ENCODE assay signal across 1 cellular context in the genomic region with DNA sequence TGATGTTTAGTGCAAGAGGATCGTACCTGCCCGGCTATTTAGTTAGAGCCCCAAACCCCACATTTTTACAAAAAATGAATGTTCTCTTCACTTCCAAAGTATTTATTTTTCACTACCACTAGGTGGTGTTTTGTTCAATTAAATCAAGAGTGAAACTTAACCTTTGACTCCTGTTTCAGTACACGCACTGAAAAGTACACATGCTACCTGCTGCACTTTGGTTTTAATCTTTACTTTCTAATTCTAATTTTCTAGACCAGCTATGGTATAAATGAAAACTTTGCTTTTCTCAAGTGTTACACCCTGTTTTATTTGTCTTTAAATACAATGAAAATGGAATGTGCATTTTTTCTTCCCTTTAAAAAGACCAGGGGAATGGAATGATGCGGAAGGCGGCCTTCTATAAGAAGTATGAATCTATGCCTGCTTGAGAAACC.
TF ChIP-seq lines count a peak whose summit lies in the region.

No MANE protein-coding gene starts in this region.

TF ChIP-seq in SK-N-SH treated with all-trans-retinoic acid at 6 μM for 48 hours, 23 proteins besides CTCF, POLR2A, EP300 and RAD21 (continued from another document):
- TF ChIP-seq, protein P1, sequence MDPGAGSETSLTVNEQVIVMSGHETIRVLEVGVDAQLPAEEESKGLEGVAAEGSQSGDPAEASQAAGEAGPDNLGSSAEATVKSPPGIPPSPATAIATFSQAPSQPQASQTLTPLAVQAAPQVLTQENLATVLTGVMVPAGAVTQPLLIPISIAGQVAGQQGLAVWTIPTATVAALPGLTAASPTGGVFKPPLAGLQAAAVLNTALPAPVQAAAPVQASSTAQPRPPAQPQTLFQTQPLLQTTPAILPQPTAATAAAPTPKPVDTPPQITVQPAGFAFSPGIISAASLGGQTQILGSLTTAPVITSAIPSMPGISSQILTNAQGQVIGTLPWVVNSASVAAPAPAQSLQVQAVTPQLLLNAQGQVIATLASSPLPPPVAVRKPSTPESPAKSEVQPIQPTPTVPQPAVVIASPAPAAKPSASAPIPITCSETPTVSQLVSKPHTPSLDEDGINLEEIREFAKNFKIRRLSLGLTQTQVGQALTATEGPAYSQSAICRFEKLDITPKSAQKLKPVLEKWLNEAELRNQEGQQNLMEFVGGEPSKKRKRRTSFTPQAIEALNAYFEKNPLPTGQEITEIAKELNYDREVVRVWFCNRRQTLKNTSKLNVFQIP (CRISPR knock-in tag; IDR thresholded peaks at IDR 0.05; ENCODE audit: borderline replicate concordance, low read depth): no peak
- TF ChIP-seq, protein P2, sequence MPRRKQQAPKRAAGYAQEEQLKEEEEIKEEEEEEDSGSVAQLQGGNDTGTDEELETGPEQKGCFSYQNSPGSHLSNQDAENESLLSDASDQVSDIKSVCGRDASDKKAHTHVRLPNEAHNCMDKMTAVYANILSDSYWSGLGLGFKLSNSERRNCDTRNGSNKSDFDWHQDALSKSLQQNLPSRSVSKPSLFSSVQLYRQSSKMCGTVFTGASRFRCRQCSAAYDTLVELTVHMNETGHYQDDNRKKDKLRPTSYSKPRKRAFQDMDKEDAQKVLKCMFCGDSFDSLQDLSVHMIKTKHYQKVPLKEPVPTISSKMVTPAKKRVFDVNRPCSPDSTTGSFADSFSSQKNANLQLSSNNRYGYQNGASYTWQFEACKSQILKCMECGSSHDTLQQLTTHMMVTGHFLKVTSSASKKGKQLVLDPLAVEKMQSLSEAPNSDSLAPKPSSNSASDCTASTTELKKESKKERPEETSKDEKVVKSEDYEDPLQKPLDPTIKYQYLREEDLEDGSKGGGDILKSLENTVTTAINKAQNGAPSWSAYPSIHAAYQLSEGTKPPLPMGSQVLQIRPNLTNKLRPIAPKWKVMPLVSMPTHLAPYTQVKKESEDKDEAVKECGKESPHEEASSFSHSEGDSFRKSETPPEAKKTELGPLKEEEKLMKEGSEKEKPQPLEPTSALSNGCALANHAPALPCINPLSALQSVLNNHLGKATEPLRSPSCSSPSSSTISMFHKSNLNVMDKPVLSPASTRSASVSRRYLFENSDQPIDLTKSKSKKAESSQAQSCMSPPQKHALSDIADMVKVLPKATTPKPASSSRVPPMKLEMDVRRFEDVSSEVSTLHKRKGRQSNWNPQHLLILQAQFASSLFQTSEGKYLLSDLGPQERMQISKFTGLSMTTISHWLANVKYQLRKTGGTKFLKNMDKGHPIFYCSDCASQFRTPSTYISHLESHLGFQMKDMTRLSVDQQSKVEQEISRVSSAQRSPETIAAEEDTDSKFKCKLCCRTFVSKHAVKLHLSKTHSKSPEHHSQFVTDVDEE (CRISPR knock-in tag; IDR thresholded peaks at IDR 0.05): no peak
- no peak for TF ChIP-seq ZFP3 (CRISPR knock-in tag; IDR thresholded peaks at IDR 0.05)
- no peak for TF ChIP-seq OSR1 (CRISPR knock-in tag; IDR thresholded peaks at IDR 0.05)
- TF ChIP-seq GLIS3 (CRISPR knock-in tag; IDR thresholded peaks at IDR 0.05): no peak
- TF ChIP-seq ISL1 (CRISPR knock-in tag; IDR thresholded peaks at IDR 0.05): no peak
